1 cellular context compared by ENCODE assay signal in the genomic region with DNA sequence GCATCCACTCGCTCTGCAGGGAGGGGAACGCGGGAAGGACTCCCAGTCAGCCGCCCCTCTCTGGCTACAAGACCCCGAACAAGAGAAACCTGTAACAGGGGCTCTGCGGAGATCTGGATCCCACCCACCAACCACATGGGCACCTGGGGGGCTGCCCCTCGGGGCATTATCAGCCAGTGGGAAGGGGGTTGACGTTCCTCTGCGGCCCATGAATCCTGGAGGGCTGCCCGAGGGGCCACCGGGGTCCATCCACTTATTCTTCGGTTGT.
TF ChIP-seq lines count a peak whose summit lies in the region.

No MANE protein-coding gene starts in this region.

TF ChIP-seq in GM12878, 131 proteins besides CTCF, POLR2A, EP300 and RAD21:
- TF ChIP-seq, protein P1, sequence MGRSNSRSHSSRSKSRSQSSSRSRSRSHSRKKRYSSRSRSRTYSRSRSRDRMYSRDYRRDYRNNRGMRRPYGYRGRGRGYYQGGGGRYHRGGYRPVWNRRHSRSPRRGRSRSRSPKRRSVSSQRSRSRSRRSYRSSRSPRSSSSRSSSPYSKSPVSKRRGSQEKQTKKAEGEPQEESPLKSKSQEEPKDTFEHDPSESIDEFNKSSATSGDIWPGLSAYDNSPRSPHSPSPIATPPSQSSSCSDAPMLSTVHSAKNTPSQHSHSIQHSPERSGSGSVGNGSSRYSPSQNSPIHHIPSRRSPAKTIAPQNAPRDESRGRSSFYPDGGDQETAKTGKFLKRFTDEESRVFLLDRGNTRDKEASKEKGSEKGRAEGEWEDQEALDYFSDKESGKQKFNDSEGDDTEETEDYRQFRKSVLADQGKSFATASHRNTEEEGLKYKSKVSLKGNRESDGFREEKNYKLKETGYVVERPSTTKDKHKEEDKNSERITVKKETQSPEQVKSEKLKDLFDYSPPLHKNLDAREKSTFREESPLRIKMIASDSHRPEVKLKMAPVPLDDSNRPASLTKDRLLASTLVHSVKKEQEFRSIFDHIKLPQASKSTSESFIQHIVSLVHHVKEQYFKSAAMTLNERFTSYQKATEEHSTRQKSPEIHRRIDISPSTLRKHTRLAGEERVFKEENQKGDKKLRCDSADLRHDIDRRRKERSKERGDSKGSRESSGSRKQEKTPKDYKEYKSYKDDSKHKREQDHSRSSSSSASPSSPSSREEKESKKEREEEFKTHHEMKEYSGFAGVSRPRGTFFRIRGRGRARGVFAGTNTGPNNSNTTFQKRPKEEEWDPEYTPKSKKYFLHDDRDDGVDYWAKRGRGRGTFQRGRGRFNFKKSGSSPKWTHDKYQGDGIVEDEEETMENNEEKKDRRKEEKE (IDR thresholded peaks at IDR 0.05): no peak
- TF ChIP-seq TBL1XR1 (IDR thresholded peaks at IDR 0.05; ENCODE audit: low read depth, low read length) (no peak), SREBF1 (IDR thresholded peaks at IDR 0.05; ENCODE audit: low read length) (no peak), GATAD2B (conservative IDR thresholded peaks at IDR 0.05; ENCODE audit: low read depth) (0 out of 2 replicates have a peak, but pooled peaks have one; percentile 8), FOXM1 (IDR thresholded peaks at IDR 0.05; ENCODE audit: low read depth, low read length) (no peak), MTA3 (IDR thresholded peaks at IDR 0.05; ENCODE audit: borderline replicate concordance, low read length) (no peak), RCOR1 (conservative IDR thresholded peaks at IDR 0.05; ENCODE audit: low read depth, low read length) (no peak), LARP7 (IDR thresholded peaks at IDR 0.05) (0 out of 2 replicates have a peak, but pooled peaks have one; percentile 3), EGR1 (IDR thresholded peaks at IDR 0.05; ENCODE audit: borderline replicate concordance in 1 of 2, low read depth in 2 of 2, low read length in 2 of 2) (no peak), MYC (IDR thresholded peaks at IDR 0.05; ENCODE audit: insufficient read depth, insufficient read length, insufficient replicate concordance, low read length, severe bottlenecking) (no peak), NBN (IDR thresholded peaks at IDR 0.05) (no peak), MYB (IDR thresholded peaks at IDR 0.05; ENCODE audit: borderline replicate concordance, low read depth, low read length) (no peak), EZH2 (IDR thresholded peaks at IDR 0.05; ENCODE audit: borderline replicate concordance, control insufficient read depth, low read depth, low read length) (no peak), NFYA (IDR thresholded peaks at IDR 0.05; ENCODE audit: borderline replicate concordance, low read depth, low read length) (no peak), ZZZ3 (IDR thresholded peaks at IDR 0.05; ENCODE audit: control insufficient read depth, insufficient read length, low read depth) (no peak), TCF7 (IDR thresholded peaks at IDR 0.05; ENCODE audit: borderline replicate concordance) (no peak), IKZF1 (conservative IDR thresholded peaks at IDR 0.05) (peak; percentile 23; the same call in 1 of the 2 replicates), RELA (IDR thresholded peaks at IDR 0.05; ENCODE audit: borderline replicate concordance, partially characterized antibody) (no peak), RAD51 (IDR thresholded peaks at IDR 0.05) (0 out of 2 replicates have a peak, but pooled peaks have one; percentile 5), SMARCA5 (IDR thresholded peaks at IDR 0.05) (no peak), JUND (IDR thresholded peaks at IDR 0.05; ENCODE audit: low read depth, low read length) (no peak), SRF (IDR thresholded peaks at IDR 0.05; ENCODE audit: low read depth in 2 of 2, low read length in 2 of 2) (no peak)
- TF ChIP-seq, protein P2, sequence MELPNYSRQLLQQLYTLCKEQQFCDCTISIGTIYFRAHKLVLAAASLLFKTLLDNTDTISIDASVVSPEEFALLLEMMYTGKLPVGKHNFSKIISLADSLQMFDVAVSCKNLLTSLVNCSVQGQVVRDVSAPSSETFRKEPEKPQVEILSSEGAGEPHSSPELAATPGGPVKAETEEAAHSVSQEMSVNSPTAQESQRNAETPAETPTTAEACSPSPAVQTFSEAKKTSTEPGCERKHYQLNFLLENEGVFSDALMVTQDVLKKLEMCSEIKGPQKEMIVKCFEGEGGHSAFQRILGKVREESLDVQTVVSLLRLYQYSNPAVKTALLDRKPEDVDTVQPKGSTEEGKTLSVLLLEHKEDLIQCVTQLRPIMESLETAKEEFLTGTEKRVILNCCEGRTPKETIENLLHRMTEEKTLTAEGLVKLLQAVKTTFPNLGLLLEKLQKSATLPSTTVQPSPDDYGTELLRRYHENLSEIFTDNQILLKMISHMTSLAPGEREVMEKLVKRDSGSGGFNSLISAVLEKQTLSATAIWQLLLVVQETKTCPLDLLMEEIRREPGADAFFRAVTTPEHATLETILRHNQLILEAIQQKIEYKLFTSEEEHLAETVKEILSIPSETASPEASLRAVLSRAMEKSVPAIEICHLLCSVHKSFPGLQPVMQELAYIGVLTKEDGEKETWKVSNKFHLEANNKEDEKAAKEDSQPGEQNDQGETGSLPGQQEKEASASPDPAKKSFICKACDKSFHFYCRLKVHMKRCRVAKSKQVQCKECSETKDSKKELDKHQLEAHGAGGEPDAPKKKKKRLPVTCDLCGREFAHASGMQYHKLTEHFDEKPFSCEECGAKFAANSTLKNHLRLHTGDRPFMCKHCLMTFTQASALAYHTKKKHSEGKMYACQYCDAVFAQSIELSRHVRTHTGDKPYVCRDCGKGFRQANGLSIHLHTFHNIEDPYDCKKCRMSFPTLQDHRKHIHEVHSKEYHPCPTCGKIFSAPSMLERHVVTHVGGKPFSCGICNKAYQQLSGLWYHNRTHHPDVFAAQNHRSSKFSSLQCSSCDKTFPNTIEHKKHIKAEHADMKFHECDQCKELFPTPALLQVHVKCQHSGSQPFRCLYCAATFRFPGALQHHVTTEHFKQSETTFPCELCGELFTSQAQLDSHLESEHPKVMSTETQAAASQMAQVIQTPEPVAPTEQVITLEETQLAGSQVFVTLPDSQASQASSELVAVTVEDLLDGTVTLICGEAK (IDR thresholded peaks at IDR 0.05; ENCODE audit: borderline replicate concordance): no peak
- TF ChIP-seq, protein P3, sequence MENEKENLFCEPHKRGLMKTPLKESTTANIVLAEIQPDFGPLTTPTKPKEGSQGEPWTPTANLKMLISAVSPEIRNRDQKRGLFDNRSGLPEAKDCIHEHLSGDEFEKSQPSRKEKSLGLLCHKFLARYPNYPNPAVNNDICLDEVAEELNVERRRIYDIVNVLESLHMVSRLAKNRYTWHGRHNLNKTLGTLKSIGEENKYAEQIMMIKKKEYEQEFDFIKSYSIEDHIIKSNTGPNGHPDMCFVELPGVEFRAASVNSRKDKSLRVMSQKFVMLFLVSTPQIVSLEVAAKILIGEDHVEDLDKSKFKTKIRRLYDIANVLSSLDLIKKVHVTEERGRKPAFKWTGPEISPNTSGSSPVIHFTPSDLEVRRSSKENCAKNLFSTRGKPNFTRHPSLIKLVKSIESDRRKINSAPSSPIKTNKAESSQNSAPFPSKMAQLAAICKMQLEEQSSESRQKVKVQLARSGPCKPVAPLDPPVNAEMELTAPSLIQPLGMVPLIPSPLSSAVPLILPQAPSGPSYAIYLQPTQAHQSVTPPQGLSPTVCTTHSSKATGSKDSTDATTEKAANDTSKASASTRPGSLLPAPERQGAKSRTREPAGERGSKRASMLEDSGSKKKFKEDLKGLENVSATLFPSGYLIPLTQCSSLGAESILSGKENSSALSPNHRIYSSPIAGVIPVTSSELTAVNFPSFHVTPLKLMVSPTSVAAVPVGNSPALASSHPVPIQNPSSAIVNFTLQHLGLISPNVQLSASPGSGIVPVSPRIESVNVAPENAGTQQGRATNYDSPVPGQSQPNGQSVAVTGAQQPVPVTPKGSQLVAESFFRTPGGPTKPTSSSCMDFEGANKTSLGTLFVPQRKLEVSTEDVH (IDR thresholded peaks at IDR 0.05; ENCODE audit: low read depth, partially characterized antibody): no peak
- TF ChIP-seq, protein P4, sequence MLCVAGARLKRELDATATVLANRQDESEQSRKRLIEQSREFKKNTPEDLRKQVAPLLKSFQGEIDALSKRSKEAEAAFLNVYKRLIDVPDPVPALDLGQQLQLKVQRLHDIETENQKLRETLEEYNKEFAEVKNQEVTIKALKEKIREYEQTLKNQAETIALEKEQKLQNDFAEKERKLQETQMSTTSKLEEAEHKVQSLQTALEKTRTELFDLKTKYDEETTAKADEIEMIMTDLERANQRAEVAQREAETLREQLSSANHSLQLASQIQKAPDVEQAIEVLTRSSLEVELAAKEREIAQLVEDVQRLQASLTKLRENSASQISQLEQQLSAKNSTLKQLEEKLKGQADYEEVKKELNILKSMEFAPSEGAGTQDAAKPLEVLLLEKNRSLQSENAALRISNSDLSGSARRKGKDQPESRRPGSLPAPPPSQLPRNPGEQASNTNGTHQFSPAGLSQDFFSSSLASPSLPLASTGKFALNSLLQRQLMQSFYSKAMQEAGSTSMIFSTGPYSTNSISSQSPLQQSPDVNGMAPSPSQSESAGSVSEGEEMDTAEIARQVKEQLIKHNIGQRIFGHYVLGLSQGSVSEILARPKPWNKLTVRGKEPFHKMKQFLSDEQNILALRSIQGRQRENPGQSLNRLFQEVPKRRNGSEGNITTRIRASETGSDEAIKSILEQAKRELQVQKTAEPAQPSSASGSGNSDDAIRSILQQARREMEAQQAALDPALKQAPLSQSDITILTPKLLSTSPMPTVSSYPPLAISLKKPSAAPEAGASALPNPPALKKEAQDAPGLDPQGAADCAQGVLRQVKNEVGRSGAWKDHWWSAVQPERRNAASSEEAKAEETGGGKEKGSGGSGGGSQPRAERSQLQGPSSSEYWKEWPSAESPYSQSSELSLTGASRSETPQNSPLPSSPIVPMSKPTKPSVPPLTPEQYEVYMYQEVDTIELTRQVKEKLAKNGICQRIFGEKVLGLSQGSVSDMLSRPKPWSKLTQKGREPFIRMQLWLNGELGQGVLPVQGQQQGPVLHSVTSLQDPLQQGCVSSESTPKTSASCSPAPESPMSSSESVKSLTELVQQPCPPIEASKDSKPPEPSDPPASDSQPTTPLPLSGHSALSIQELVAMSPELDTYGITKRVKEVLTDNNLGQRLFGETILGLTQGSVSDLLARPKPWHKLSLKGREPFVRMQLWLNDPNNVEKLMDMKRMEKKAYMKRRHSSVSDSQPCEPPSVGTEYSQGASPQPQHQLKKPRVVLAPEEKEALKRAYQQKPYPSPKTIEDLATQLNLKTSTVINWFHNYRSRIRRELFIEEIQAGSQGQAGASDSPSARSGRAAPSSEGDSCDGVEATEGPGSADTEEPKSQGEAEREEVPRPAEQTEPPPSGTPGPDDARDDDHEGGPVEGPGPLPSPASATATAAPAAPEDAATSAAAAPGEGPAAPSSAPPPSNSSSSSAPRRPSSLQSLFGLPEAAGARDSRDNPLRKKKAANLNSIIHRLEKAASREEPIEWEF (IDR thresholded peaks at IDR 0.05; ENCODE audit: insufficient replicate concordance, low read depth, low read length): no peak
- TF ChIP-seq, protein P5, sequence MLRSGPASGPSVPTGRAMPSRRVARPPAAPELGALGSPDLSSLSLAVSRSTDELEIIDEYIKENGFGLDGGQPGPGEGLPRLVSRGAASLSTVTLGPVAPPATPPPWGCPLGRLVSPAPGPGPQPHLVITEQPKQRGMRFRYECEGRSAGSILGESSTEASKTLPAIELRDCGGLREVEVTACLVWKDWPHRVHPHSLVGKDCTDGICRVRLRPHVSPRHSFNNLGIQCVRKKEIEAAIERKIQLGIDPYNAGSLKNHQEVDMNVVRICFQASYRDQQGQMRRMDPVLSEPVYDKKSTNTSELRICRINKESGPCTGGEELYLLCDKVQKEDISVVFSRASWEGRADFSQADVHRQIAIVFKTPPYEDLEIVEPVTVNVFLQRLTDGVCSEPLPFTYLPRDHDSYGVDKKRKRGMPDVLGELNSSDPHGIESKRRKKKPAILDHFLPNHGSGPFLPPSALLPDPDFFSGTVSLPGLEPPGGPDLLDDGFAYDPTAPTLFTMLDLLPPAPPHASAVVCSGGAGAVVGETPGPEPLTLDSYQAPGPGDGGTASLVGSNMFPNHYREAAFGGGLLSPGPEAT (IDR thresholded peaks at IDR 0.05; ENCODE audit: low read depth): no peak
- TF ChIP-seq, protein P6, sequence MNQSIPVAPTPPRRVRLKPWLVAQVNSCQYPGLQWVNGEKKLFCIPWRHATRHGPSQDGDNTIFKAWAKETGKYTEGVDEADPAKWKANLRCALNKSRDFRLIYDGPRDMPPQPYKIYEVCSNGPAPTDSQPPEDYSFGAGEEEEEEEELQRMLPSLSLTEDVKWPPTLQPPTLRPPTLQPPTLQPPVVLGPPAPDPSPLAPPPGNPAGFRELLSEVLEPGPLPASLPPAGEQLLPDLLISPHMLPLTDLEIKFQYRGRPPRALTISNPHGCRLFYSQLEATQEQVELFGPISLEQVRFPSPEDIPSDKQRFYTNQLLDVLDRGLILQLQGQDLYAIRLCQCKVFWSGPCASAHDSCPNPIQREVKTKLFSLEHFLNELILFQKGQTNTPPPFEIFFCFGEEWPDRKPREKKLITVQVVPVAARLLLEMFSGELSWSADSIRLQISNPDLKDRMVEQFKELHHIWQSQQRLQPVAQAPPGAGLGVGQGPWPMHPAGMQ (IDR thresholded peaks at IDR 0.05; ENCODE audit: borderline replicate concordance): no peak
